In genomic region chr1:151819951-151820623, GRCh38 we compare ENCODE assay signal across 17 cellular contexts. TPM values are rescaled to one million over a fixed set of nuclear protein-coding genes. Genes with fewer than 3 reads are reported as not detected.
DNase-seq lines count a peak whose midpoint lies in the region; ATAC-seq and TF ChIP-seq lines count a peak whose summit lies in the region.
"Had no signal": no experiment of that assay in that cellular context is flagged by ENCODE, and none has a peak within 500 bp of the region (broad histone marks: within the 10 kb centered on the region; RNA-seq: fewer than 3 reads in every experiment).

No MANE protein-coding gene starts in this region.

- no peaks in the 10 kb centered on the region for H3K9me3 ChIP-seq in mammary epithelial cell (replicated peaks; ENCODE audit: insufficient read depth, low read length)
- H3K9me3 ChIP-seq: mucosa of descending colon had no signal

- no peak overlapping the region for H3K4me2 ChIP-seq in mammary epithelial cell (ENCODE audit: insufficient read depth, low read depth, low read length)

- TF ChIP-seq CTCF in mammary epithelial cell (conservative IDR thresholded peaks at IDR 0.05 in 1 of 2, IDR thresholded peaks at IDR 0.05 in 1 of 2; ENCODE audit: extremely low read depth in 1 of 2, insufficient read depth in 1 of 2, low read depth in 1 of 2, low read length in 2 of 2), result no peak

- no peaks in the 10 kb centered on the region for H3K79me2 ChIP-seq in mammary epithelial cell (ENCODE audit: insufficient read depth, low read length)

- no peaks in the 10 kb centered on the region for H3K27me3 ChIP-seq in mammary epithelial cell (ENCODE audit: insufficient read depth, low read length)
- H3K27me3 ChIP-seq: cardiac muscle cell had no signal

- peak; percentile 45 for ATAC-seq in stimulated activated effector memory CD8-positive, alpha-beta T cell treated with anti-CD3 and anti-CD28 coated beads, Interleukin-12 subunit alpha, Interleukin-12 subunit beta, amount 100 ng/mL, for 72 hours
- no peak for ATAC-seq in GM21825 (IDR thresholded peaks at IDR 0.05; ENCODE audit: unreplicated experiment)
- no peak for ATAC-seq in GM21447 (IDR thresholded peaks at IDR 0.05; ENCODE audit: unreplicated experiment)

- intact Hi-C loops in mammary epithelial cell (cut with micrococcal nuclease), result no loop called here

- H3K4me1 Mint-ChIP-seq in activated naive CD8-positive, alpha-beta T cell (ENCODE audit: low read depth), result peaks cover 43% of the 10 kb centered on the region
- peaks cover 36% of the 10 kb centered on the region for H3K4me1 Mint-ChIP-seq in activated naive CD8-positive, alpha-beta T cell treated with anti-CD3 and anti-CD28 coated beads for 36 hours
- H3K4me1 Mint-ChIP-seq in stimulated activated effector memory CD8-positive, alpha-beta T cell treated with anti-CD3 and anti-CD28 coated beads, Interleukin-12 subunit alpha, Interleukin-12 subunit beta, amount 100 ng/mL, for 72 hours, result peaks cover 100% of the 10 kb centered on the region

- no peaks in the 10 kb centered on the region for H4K20me1 ChIP-seq in mammary epithelial cell (ENCODE audit: insufficient read depth, low read length)

- H3K9ac ChIP-seq in mammary epithelial cell (ENCODE audit: insufficient read depth, low read length), result no peak overlapping the region

- BruUV-seq in mammary epithelial cell (replicated peaks; lab: Mats Ljungman, UMichigan), result no TSS peak

- H3K4me3 Mint-ChIP-seq in activated naive CD8-positive, alpha-beta T cell, result peak overlapping the region; percentile 10
- H3K4me3 Mint-ChIP-seq in activated naive CD8-positive, alpha-beta T cell treated with anti-CD3 and anti-CD28 coated beads for 36 hours, result no peak overlapping the region
- peak overlapping the region; percentile 75 for H3K4me3 Mint-ChIP-seq in stimulated activated effector memory CD8-positive, alpha-beta T cell treated with anti-CD3 and anti-CD28 coated beads, Interleukin-12 subunit alpha, Interleukin-12 subunit beta, amount 100 ng/mL, for 72 hours
- H3K4me3 Mint-ChIP-seq: endodermal cell, immature natural killer cell had no signal

- no peaks in the 10 kb centered on the region for H3K9me3 Mint-ChIP-seq in activated naive CD8-positive, alpha-beta T cell (ENCODE audit: low read depth)
- H3K9me3 Mint-ChIP-seq in activated naive CD8-positive, alpha-beta T cell treated with anti-CD3 and anti-CD28 coated beads for 36 hours, result no peaks in the 10 kb centered on the region
- H3K9me3 Mint-ChIP-seq in stimulated activated effector memory CD8-positive, alpha-beta T cell treated with anti-CD3 and anti-CD28 coated beads, Interleukin-12 subunit alpha, Interleukin-12 subunit beta, amount 100 ng/mL, for 72 hours, result no peaks in the 10 kb centered on the region
- H3K9me3 Mint-ChIP-seq: endodermal cell, immature natural killer cell had no signal

- H3K27me3 Mint-ChIP-seq in activated naive CD8-positive, alpha-beta T cell, result no peaks in the 10 kb centered on the region
- peaks cover 6% of the 10 kb centered on the region for H3K27me3 Mint-ChIP-seq in activated naive CD8-positive, alpha-beta T cell treated with anti-CD3 and anti-CD28 coated beads for 36 hours

- H3K27ac Mint-ChIP-seq in activated naive CD8-positive, alpha-beta T cell, result no peak overlapping the region
- no peak overlapping the region for H3K27ac Mint-ChIP-seq in activated naive CD8-positive, alpha-beta T cell treated with anti-CD3 and anti-CD28 coated beads for 36 hours
- peak overlapping the region; percentile 92 for H3K27ac Mint-ChIP-seq in stimulated activated effector memory CD8-positive, alpha-beta T cell treated with anti-CD3 and anti-CD28 coated beads, Interleukin-12 subunit alpha, Interleukin-12 subunit beta, amount 100 ng/mL, for 72 hours
- H3K27ac Mint-ChIP-seq: endodermal cell, progenitor cell of endocrine pancreas had no signal

- in situ Hi-C loops in mammary epithelial cell (cut with MboI; ENCODE audit: low sequenced_read_pairs in 2 of 2), result no loop called here

- no peak overlapping the region for H3K4me3 ChIP-seq in mammary epithelial cell (replicated peaks in 1 of 3; ENCODE audit: insufficient read depth in 1 of 3, low read depth in 2 of 3, low read length in 3 of 3)
- H3K4me3 ChIP-seq: cardiac muscle cell, mucosa of descending colon had no signal

- CTCF ChIA-PET in mammary epithelial cell (lab: Charles Lee; ENCODE audit: low non-redundant PET), result no interaction called here

- dilution Hi-C loops in mammary epithelial cell (cut with HindIII; ENCODE audit: low sequenced_read_pairs), result no loop called here

- 62% methylated on average over 6 of the region's 7 CpGs for WGBS in mammary epithelial cell (ENCODE audit: low coverage, missing lambda C conversion rate)

- H3K36me3 ChIP-seq in mammary epithelial cell (ENCODE audit: insufficient read depth, low read length), result no peaks in the 10 kb centered on the region
- H3K36me3 ChIP-seq: cardiac muscle cell had no signal

- no peak overlapping the region for H2AFZ ChIP-seq in mammary epithelial cell (ENCODE audit: low read depth, low read length)

- H3K27ac ChIP-seq in mammary epithelial cell (ENCODE audit: insufficient read depth, low read depth, low read length), result no peak overlapping the region
- H3K27ac ChIP-seq: cardiac muscle cell had no signal

- DNase-seq in activated naive CD8-positive, alpha-beta T cell treated with anti-CD3 and anti-CD28 coated beads for 36 hours, result no peak
- DNase-seq in NCI-H226, result peak; percentile 75
- peak; percentile 47 for DNase-seq in mammary epithelial cell
- DNase-seq in stimulated activated effector memory CD8-positive, alpha-beta T cell treated with anti-CD3 and anti-CD28 coated beads, Interleukin-12 subunit alpha, Interleukin-12 subunit beta, amount 100 ng/mL, for 72 hours (ENCODE audit: low spot score in 2 of 2), result no peak
- no peak for DNase-seq in H4 (ENCODE audit: low spot score)
- DNase-seq: activated effector memory CD4-positive, alpha-beta T cell treated with anti-CD3 and anti-CD28 coated beads, Interleukin-2, amount 50 U/mL, for 16 hours; endodermal cell; immature natural killer cell; mucosa of descending colon; SW 1271; trophoblast cell had no signal

- H3K4me1 ChIP-seq in mammary epithelial cell (ENCODE audit: insufficient read depth, low read length), result no peaks in the 10 kb centered on the region

- H3K36me3 Mint-ChIP-seq in activated naive CD8-positive, alpha-beta T cell, result no peaks in the 10 kb centered on the region
- no peaks in the 10 kb centered on the region for H3K36me3 Mint-ChIP-seq in activated naive CD8-positive, alpha-beta T cell treated with anti-CD3 and anti-CD28 coated beads for 36 hours
- peaks cover 21% of the 10 kb centered on the region for H3K36me3 Mint-ChIP-seq in stimulated activated effector memory CD8-positive, alpha-beta T cell treated with anti-CD3 and anti-CD28 coated beads, Interleukin-12 subunit alpha, Interleukin-12 subunit beta, amount 100 ng/mL, for 72 hours
- H3K36me3 Mint-ChIP-seq: immature natural killer cell had no signal

RNA-seq across cellular contexts. Expression of gene RORC, which starts 11.5 kb away (rescaled TPM):
- under 1 TPM; 0.06 to 0.12 TPM for total RNA-seq in activated naive CD8-positive, alpha-beta T cell treated with anti-CD3 and anti-CD28 coated beads for 36 hours
- under 1 TPM in 1 of 2 donors, not detected in 1; 0.33 TPM for total RNA-seq in mammary epithelial cell
- polyA plus RNA-seq in mammary epithelial cell, result 0.09 TPM
- polyA minus RNA-seq in mammary epithelial cell, result 0.26 TPM
- 0.60 and 1.2 TPM in 2 replicates for total RNA-seq in H4 (2014; rRNA removed; shearing (Covaris generic))
- total RNA-seq: cardiac muscle cell, endodermal cell, OCI-LY7, progenitor cell of endocrine pancreas had no signal
- polyA plus RNA-seq: cardiac muscle cell had no signal

RNA-seq across cellular contexts. Expression of gene LINGO4, which starts 14.9 kb away (rescaled TPM):
- not detected for total RNA-seq in activated naive CD8-positive, alpha-beta T cell treated with anti-CD3 and anti-CD28 coated beads for 36 hours
- not detected for total RNA-seq in mammary epithelial cell
- polyA plus RNA-seq in mammary epithelial cell, result not detected
- polyA minus RNA-seq in mammary epithelial cell, result not detected
- total RNA-seq in H4 (2014; rRNA removed; shearing (Covaris generic)), result not detected in 2 replicates
- total RNA-seq: cardiac muscle cell, endodermal cell, OCI-LY7, progenitor cell of endocrine pancreas had no signal
- polyA plus RNA-seq: cardiac muscle cell had no signal

RNA-seq across cellular contexts. Expression of gene C2CD4D, which starts 19.5 kb away (rescaled TPM):
- total RNA-seq in activated naive CD8-positive, alpha-beta T cell treated with anti-CD3 and anti-CD28 coated beads for 36 hours, result under 1 TPM; 0.68 to 0.76 TPM
- under 1 TPM; 0.17 to 0.33 TPM for total RNA-seq in mammary epithelial cell
- 0.19 TPM for polyA plus RNA-seq in mammary epithelial cell
- not detected for polyA minus RNA-seq in mammary epithelial cell
- total RNA-seq in H4 (2014; rRNA removed; shearing (Covaris generic)), result not detected in 2 replicates
- total RNA-seq: cardiac muscle cell, OCI-LY7 had no signal

RNA-seq across cellular contexts. Expression of gene TDRKH, which starts 29.8 kb away (rescaled TPM):
- total RNA-seq in activated naive CD8-positive, alpha-beta T cell treated with anti-CD3 and anti-CD28 coated beads for 36 hours, result 1 to 10 TPM; 9.0 to 9.1 TPM
- total RNA-seq in mammary epithelial cell, result 1 to 10 TPM; 3.0 to 9.3 TPM
- 6.7 TPM for polyA plus RNA-seq in mammary epithelial cell
- polyA minus RNA-seq in mammary epithelial cell, result 6.8 TPM
- 2.1 and 2.4 TPM in 2 replicates for total RNA-seq in H4 (2014; rRNA removed; shearing (Covaris generic))

RNA-seq across cellular contexts. Expression of gene THEM5, which starts 33.4 kb away (rescaled TPM):
- total RNA-seq in activated naive CD8-positive, alpha-beta T cell treated with anti-CD3 and anti-CD28 coated beads for 36 hours, result not detected
- not detected for total RNA-seq in mammary epithelial cell
- not detected for polyA plus RNA-seq in mammary epithelial cell
- not detected for polyA minus RNA-seq in mammary epithelial cell
- not detected in 2 replicates for total RNA-seq in H4 (2014; rRNA removed; shearing (Covaris generic))
- total RNA-seq: cardiac muscle cell, endodermal cell, mucosa of descending colon, OCI-LY7, progenitor cell of endocrine pancreas had no signal
- polyA plus RNA-seq: cardiac muscle cell had no signal

Comparison
In these comparisons a context has a peak if more than half of its experiments do, and no peak if none do; other contexts are left out.
1. DNase-seq: peak in NCI-H226 (single experiment) and mammary epithelial cell (single experiment); none in activated naive CD8-positive, alpha-beta T cell treated with anti-CD3 and anti-CD28 coated beads for 36 hours (single experiment), stimulated activated effector memory CD8-positive, alpha-beta T cell treated with anti-CD3 and anti-CD28 coated beads, Interleukin-12 subunit alpha, Interleukin-12 subunit beta, amount 100 ng/mL, for 72 hours (0 of 2) and H4 (single experiment).